ENCODE assay signal across 9 cellular contexts in genomic region chr11:128482512-128483191, GRCh38.
DNase-seq lines count a peak whose midpoint lies in the region; ATAC-seq, FAIRE-seq and TF ChIP-seq lines count a peak whose summit lies in the region.
"Had no signal": no experiment of that assay in that cellular context is flagged by ENCODE, and none has a peak within 500 bp of the region (broad histone marks: within the 10 kb centered on the region; RNA-seq: fewer than 3 reads in every experiment).

No MANE protein-coding gene starts in this region.

- H3K36me3 ChIP-seq in kidney (ENCODE audit: control insufficient read depth in 1 of 2, insufficient read depth in 2 of 2, low read length in 2 of 2) (peaks cover 0 to 39% of the 10 kb centered on the region in 2 donors), WERI-Rb-1 (peaks cover 7% of the 10 kb centered on the region)
- H3K36me3 ChIP-seq: cardiac muscle cell had no signal

- no peak overlapping the region for H3K4me3 ChIP-seq in kidney (ENCODE audit: low read length in 2 of 2)
- no peak overlapping the region for H3K4me3 ChIP-seq in WERI-Rb-1 (ENCODE audit: low read depth, low read length)
- H3K4me3 ChIP-seq: cardiac muscle cell had no signal

- peak overlapping the region; percentile 95 for H3K27ac Mint-ChIP-seq in activated T-helper 1 cell treated with anti-CD3 and anti-CD28 coated beads, Interleukin-12 subunit alpha, Interleukin-12 subunit beta, Interleukin-2, Interleukin-4 antibody, amounts not matched to agents 30 ng/mL and 10 ng/mL and 1 ng/mL, durations not matched to agents 14 hours and 24 hours and 36 hours

- peak overlapping the region; percentile 73 for H3K4me3 Mint-ChIP-seq in activated T-cell treated with anti-CD3 and anti-CD28 coated beads, Interleukin-2, amount 50 U/mL, for 4 hours
- peak overlapping the region; percentile 80 for H3K4me3 Mint-ChIP-seq in activated T-helper 1 cell treated with anti-CD3 and anti-CD28 coated beads, Interleukin-12 subunit alpha, Interleukin-12 subunit beta, Interleukin-2, Interleukin-4 antibody, amounts not matched to agents 30 ng/mL and 10 ng/mL and 1 ng/mL, durations not matched to agents 14 hours and 24 hours and 36 hours

- TF ChIP-seq CTCF in kidney (IDR thresholded peaks at IDR 0.05; ENCODE audit: borderline replicate concordance, extremely low read depth, insufficient read depth) (no peak), WERI-Rb-1 (IDR thresholded peaks at IDR 0.05; ENCODE audit: low read depth, low read length) (no peak)

- intact Hi-C loops in activated T-helper 1 cell treated with anti-CD3 and anti-CD28 coated beads, Interleukin-12 subunit alpha, Interleukin-12 subunit beta, Interleukin-2, Interleukin-4 antibody, amounts not matched to agents 30 ng/mL and 10 ng/mL and 1 ng/mL, durations not matched to agents 14 hours and 24 hours and 36 hours (cut with micrococcal nuclease), result loop anchor here (1.0 to 5.0 kb wide), 5 partner anchors 10 to 350 kb away; no protein-coding TSS in a partner anchor
- intact Hi-C loops in kidney (cut with DNase I), result no loop called here

- DNase-seq in activated T-cell treated with anti-CD3 and anti-CD28 coated beads, Interleukin-2, amount 50 U/mL, for 4 hours, result no peak
- no peak for DNase-seq in activated T-cell treated with anti-CD3 and anti-CD28 coated beads for 4 hours
- DNase-seq in activated T-helper 1 cell treated with anti-CD3 and anti-CD28 coated beads, Interleukin-12 subunit alpha, Interleukin-12 subunit beta, Interleukin-2, Interleukin-4 antibody, amounts not matched to agents 30 ng/mL and 10 ng/mL and 1 ng/mL, durations not matched to agents 14 hours and 24 hours and 36 hours (ENCODE audit: low spot score), result no peak
- DNase-seq in kidney, result peak; percentile 61
- DNase-seq in GM03348 (ENCODE audit: low spot score), result no peak
- DNase-seq in NCI-H128 (lab: John Stamatoyannopoulos, UW; ENCODE audit: unreplicated experiment), result no peak
- DNase-seq in WERI-Rb-1, result no peak

- H3K27me3 ChIP-seq in WERI-Rb-1 (ENCODE audit: insufficient read depth, low read depth, severe bottlenecking), result no peaks in the 10 kb centered on the region

- peaks cover 86% of the 10 kb centered on the region for H3K36me3 Mint-ChIP-seq in activated T-cell treated with anti-CD3 and anti-CD28 coated beads, Interleukin-2, amount 50 U/mL, for 4 hours (ENCODE audit: insufficient read depth)
- H3K36me3 Mint-ChIP-seq in activated T-helper 1 cell treated with anti-CD3 and anti-CD28 coated beads, Interleukin-12 subunit alpha, Interleukin-12 subunit beta, Interleukin-2, Interleukin-4 antibody, amounts not matched to agents 30 ng/mL and 10 ng/mL and 1 ng/mL, durations not matched to agents 14 hours and 24 hours and 36 hours (ENCODE audit: low read depth), result peaks cover 88% of the 10 kb centered on the region

- H3K9me3 ChIP-seq in kidney (ENCODE audit: control insufficient read depth in 1 of 2, low read length in 2 of 2) (no peaks in the 10 kb centered on the region), WERI-Rb-1 (ENCODE audit: severe bottlenecking) (no peaks in the 10 kb centered on the region)

- no peak for FAIRE-seq in kidney (lab: Jason Lieb, UNC)

- peaks cover 97% of the 10 kb centered on the region for H3K4me1 Mint-ChIP-seq in activated T-cell treated with anti-CD3 and anti-CD28 coated beads, Interleukin-2, amount 50 U/mL, for 4 hours (ENCODE audit: low read depth)
- peaks cover 96% of the 10 kb centered on the region for H3K4me1 Mint-ChIP-seq in activated T-helper 1 cell treated with anti-CD3 and anti-CD28 coated beads, Interleukin-12 subunit alpha, Interleukin-12 subunit beta, Interleukin-2, Interleukin-4 antibody, amounts not matched to agents 30 ng/mL and 10 ng/mL and 1 ng/mL, durations not matched to agents 14 hours and 24 hours and 36 hours (ENCODE audit: low read depth)

- no peak overlapping the region for H3K9ac ChIP-seq in kidney (ENCODE audit: low read length in 2 of 2)

- H3K9me3 Mint-ChIP-seq in activated T-cell treated with anti-CD3 and anti-CD28 coated beads, Interleukin-2, amount 50 U/mL, for 4 hours, result no peaks in the 10 kb centered on the region
- no peaks in the 10 kb centered on the region for H3K9me3 Mint-ChIP-seq in activated T-helper 1 cell treated with anti-CD3 and anti-CD28 coated beads, Interleukin-12 subunit alpha, Interleukin-12 subunit beta, Interleukin-2, Interleukin-4 antibody, amounts not matched to agents 30 ng/mL and 10 ng/mL and 1 ng/mL, durations not matched to agents 14 hours and 24 hours and 36 hours

- peaks cover 21 to 32% of the 10 kb centered on the region in 2 donors for H3K4me1 ChIP-seq in kidney (ENCODE audit: control insufficient read depth in 1 of 2, insufficient read depth in 1 of 2, low read depth in 1 of 2, low read length in 2 of 2)

- ATAC-seq in activated T-cell treated with anti-CD3 and anti-CD28 coated beads, Interleukin-2, amount 50 U/mL, for 4 hours, result peak; percentile 77 to 79
- peak; percentile 53 for ATAC-seq in HG03175 (IDR thresholded peaks at IDR 0.05; ENCODE audit: unreplicated experiment)

- no peaks in the 10 kb centered on the region for H3K27me3 Mint-ChIP-seq in activated T-cell treated with anti-CD3 and anti-CD28 coated beads, Interleukin-2, amount 50 U/mL, for 4 hours (ENCODE audit: low read depth)
- no peaks in the 10 kb centered on the region for H3K27me3 Mint-ChIP-seq in activated T-helper 1 cell treated with anti-CD3 and anti-CD28 coated beads, Interleukin-12 subunit alpha, Interleukin-12 subunit beta, Interleukin-2, Interleukin-4 antibody, amounts not matched to agents 30 ng/mL and 10 ng/mL and 1 ng/mL, durations not matched to agents 14 hours and 24 hours and 36 hours (ENCODE audit: insufficient read depth)

- H3K27ac ChIP-seq in kidney (ENCODE audit: low read depth in 2 of 2, low read length in 2 of 2) (peak overlapping the region in 1 of 2 donors; percentile 29), WERI-Rb-1 (no peak overlapping the region)
- H3K27ac ChIP-seq: cardiac muscle cell had no signal
